ENCODE assay signal across 8 cellular contexts in the genomic region with DNA sequence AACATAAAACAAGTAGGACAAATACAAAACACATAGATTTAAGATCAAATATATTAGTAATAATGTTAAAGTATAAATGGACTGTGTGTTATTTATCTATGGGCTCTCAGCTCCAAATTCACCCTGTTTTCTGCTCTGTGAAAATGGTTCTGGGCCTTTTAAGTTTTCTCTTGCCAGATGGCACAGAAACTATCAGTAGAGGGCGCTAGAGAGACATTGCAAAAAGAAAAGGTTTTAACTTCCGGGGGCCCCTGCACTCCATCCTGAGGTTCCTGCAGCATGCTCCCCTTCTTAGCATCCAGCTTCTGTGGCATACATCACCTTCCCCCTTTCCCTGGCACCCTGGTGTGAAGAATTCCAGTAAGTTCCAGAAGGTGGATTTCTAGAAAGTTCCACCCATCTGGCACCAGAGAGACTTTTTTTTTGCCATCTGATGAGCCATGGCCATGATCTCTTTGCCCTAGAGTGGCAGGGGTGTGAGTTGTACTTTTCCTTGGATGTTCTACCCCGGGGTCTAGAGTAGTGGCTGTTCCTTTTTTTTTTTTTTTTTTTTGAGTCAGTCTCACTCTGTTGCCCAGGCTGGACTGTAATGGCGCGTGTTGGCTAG. TPM values are rescaled to one million over a fixed set of nuclear protein-coding genes. Genes with fewer than 3 reads are reported as not detected.
DNase-seq lines count a peak whose midpoint lies in the region; ATAC-seq, FAIRE-seq and TF ChIP-seq lines count a peak whose summit lies in the region.

No MANE protein-coding gene starts in this region.

- no peak overlapping the region for H3K4ac ChIP-seq in H9 (ENCODE audit: low read depth, low read length)

- H4K8ac ChIP-seq in H9 (replicated peaks; ENCODE audit: insufficient read length, low read depth, low read length): no peak overlapping the region

- no peak overlapping the region for H2BK12ac ChIP-seq in H9 (ENCODE audit: insufficient read length, low read depth, low read length)

- H2AK5ac ChIP-seq in H9 (ENCODE audit: insufficient read length, low read length): no peak overlapping the region

- no CpG with 5 or more reads among the region's 5 CpGs for WGBS in H9 (ENCODE audit: extremely low coverage, insufficient read length, low lambda C conversion rate)
- no CpG with 5 or more reads among the region's 5 CpGs for WGBS in iPS DF 6.9 (ENCODE audit: insufficient coverage, insufficient read length)

- H3K27ac Mint-ChIP-seq in Caco-2 (ENCODE audit: unreplicated experiment) (no peak overlapping the region), H9 (no peak overlapping the region)

- H2BK15ac ChIP-seq in H9 (ENCODE audit: low read depth, low read length): no peak overlapping the region

- H3K79me1 ChIP-seq in H9 (ENCODE audit: insufficient read depth, low read depth, low read length, poor library complexity, severe bottlenecking): no peaks in the 10 kb centered on the region

- intact Hi-C loops in Caco-2 (cut with micrococcal nuclease; ENCODE audit: unreplicated experiment): loop anchor here (1.0 kb wide), 2 partner anchors 36 to 76 kb away; no protein-coding TSS in a partner anchor

- no peak overlapping the region for H3K27ac ChIP-seq in H9 (ENCODE audit: insufficient read length, low read depth, low read length)
- H3K27ac ChIP-seq in iPS DF 6.9 (ENCODE audit: low read length): no peak overlapping the region

- H3K27me3 Mint-ChIP-seq in Caco-2 (ENCODE audit: insufficient read depth, unreplicated experiment) (no peaks in the 10 kb centered on the region), H9 (ENCODE audit: low read depth) (peaks cover under 1% of the 10 kb centered on the region; the same call in 1 of the 2 replicates)

- H4K20me1 ChIP-seq in H9 (ENCODE audit: control insufficient read depth, insufficient read depth, insufficient read length): no peaks in the 10 kb centered on the region

- no peak overlapping the region for H2BK120ac ChIP-seq in H9 (ENCODE audit: low read depth, low read length, poor library complexity, severe bottlenecking)

- H3K36me3 ChIP-seq in Caco-2 (ENCODE audit: control insufficient read depth, insufficient read depth, low read length) (no peaks in the 10 kb centered on the region), iPS DF 6.9 (ENCODE audit: control insufficient read depth, insufficient read depth, low read length) (no peaks in the 10 kb centered on the region)

- no peak overlapping the region for H2AFZ ChIP-seq in H9 (ENCODE audit: low read length)

- no peaks in the 10 kb centered on the region for H3K79me2 ChIP-seq in H9 (ENCODE audit: insufficient read depth, low read length)

- POLR2A ChIA-PET in Caco-2 (lab: Charles Lee): interaction anchor here (0.6 kb wide), 1 partner anchor 166 kb away, joined by 5 read pairs; no protein-coding TSS in a partner anchor

- no peak overlapping the region for H3K4me2 ChIP-seq in H9 (ENCODE audit: insufficient read depth, insufficient read length, low read length)

- H3K9ac ChIP-seq in H9 (ENCODE audit: extremely low read depth, insufficient read length, low read length): no peak overlapping the region

- H3K36me3 Mint-ChIP-seq in Caco-2 (ENCODE audit: insufficient read depth, unreplicated experiment) (no peaks in the 10 kb centered on the region), H9 (ENCODE audit: insufficient read depth in 1 of 3, low read depth in 3 of 3) (peaks cover 0 to 4% (median 0%) of the 10 kb centered on the region in 3 experiments; a peak in 2 of 7 replicates)

- H3K14ac ChIP-seq in H9 (ENCODE audit: insufficient read depth, low read length): no peak overlapping the region

- H3K27me3 ChIP-seq in Caco-2 (replicated peaks; ENCODE audit: control insufficient read depth, insufficient read depth, low read length): no peaks in the 10 kb centered on the region
- no peaks in the 10 kb centered on the region for H3K27me3 ChIP-seq in H9 (ENCODE audit: insufficient read depth, low read length)
- no peaks in the 10 kb centered on the region for H3K27me3 ChIP-seq in iPS DF 6.9 (ENCODE audit: control insufficient read depth, insufficient read depth, low read length)

- ATAC-seq in GM19452 (IDR thresholded peaks at IDR 0.05; ENCODE audit: unreplicated experiment): no peak

- H3T11ph ChIP-seq in H9 (ENCODE audit: low read length): no peak overlapping the region

- CTCF ChIA-PET in Caco-2 (lab: Charles Lee): interaction anchor here (0.7 to 1.5 kb wide), 3 partner anchors 43 to 76 kb away, joined by 3 to 7 read pairs (median 4); no protein-coding TSS in a partner anchor

- no peaks in the 10 kb centered on the region for H3K4me1 ChIP-seq in Caco-2
- no peaks in the 10 kb centered on the region for H3K4me1 ChIP-seq in H9 (ENCODE audit: insufficient read depth, low read length)
- H3K4me1 ChIP-seq in iPS DF 6.9 (ENCODE audit: control insufficient read depth, insufficient read depth, low read length): no peaks in the 10 kb centered on the region

- peak in 1 of 2 experiments; percentile 59 for DNase-seq in Caco-2
- DNase-seq in H9: no peak
- DNase-seq in SK-N-DZ (ENCODE audit: low spot score): peak; percentile 20
- DNase-seq in iPS DF 6.9 (ENCODE audit: low read depth, low spot score): peak; percentile 29
- no peak for DNase-seq in SKM-1 (lab: John Stamatoyannopoulos, UW; ENCODE audit: unreplicated experiment)
- DNase-seq in RCC 7860 (ENCODE audit: low spot score): no peak
- no peak for DNase-seq in amniotic stem cell (lab: John Stamatoyannopoulos, UW)

- no peak overlapping the region for H3K56ac ChIP-seq in H9 (ENCODE audit: insufficient read length, low read depth, low read length)

- H3K4me3 Mint-ChIP-seq in Caco-2 (ENCODE audit: unreplicated experiment): no peak overlapping the region
- no peak overlapping the region for H3K4me3 Mint-ChIP-seq in H9

- H3K9me3 Mint-ChIP-seq in Caco-2 (ENCODE audit: unreplicated experiment) (no peaks in the 10 kb centered on the region), H9 (peaks cover 3 to 10% of the 10 kb centered on the region in 2 experiments; a peak in 2 of 5 replicates)

- H4K91ac ChIP-seq in H9 (ENCODE audit: insufficient read length, low read depth, low read length): no peak overlapping the region

- no TSS peak for BruUV-seq in Caco-2 (replicated peaks; lab: Mats Ljungman, UMichigan)

- H3K23ac ChIP-seq in H9 (ENCODE audit: insufficient read length, low read depth, low read length): no peak overlapping the region

- H2BK5ac ChIP-seq in H9 (ENCODE audit: insufficient read length, low read length): no peak overlapping the region

- no peak for FAIRE-seq in RCC 7860 (lab: Jason Lieb, UNC)

- TF ChIP-seq CTCF in Caco-2 (IDR thresholded peaks at IDR 0.05; ENCODE audit: insufficient read depth in 1 of 2, low read depth in 1 of 2, low read length in 1 of 2, severe bottlenecking in 1 of 2, unreplicated experiment in 1 of 2) (peak; percentile 58 to 79), H9 (conservative IDR thresholded peaks at IDR 0.05) (peak; percentile 71)

- H3K4me1 Mint-ChIP-seq in Caco-2 (ENCODE audit: low read depth, unreplicated experiment) (peaks cover 7% of the 10 kb centered on the region), H9 (no peaks in the 10 kb centered on the region)

- H3K18ac ChIP-seq in H9 (ENCODE audit: insufficient read length, low read depth, low read length): no peak overlapping the region

- H4K5ac ChIP-seq in H9 (ENCODE audit: insufficient read length, low read depth, low read length): no peak overlapping the region

- no peak overlapping the region for H2BK20ac ChIP-seq in H9 (ENCODE audit: low read depth, low read length, poor library complexity, severe bottlenecking)

- H3K4me3 ChIP-seq in Caco-2 (ENCODE audit: low read depth, low read length): no peak overlapping the region
- H3K4me3 ChIP-seq in iPS DF 6.9 (ENCODE audit: low read length): no peak overlapping the region

- H3K9me3 ChIP-seq in Caco-2: no peaks in the 10 kb centered on the region
- no peaks in the 10 kb centered on the region for H3K9me3 ChIP-seq in H9 (ENCODE audit: control insufficient read depth, low read depth, low read length)
- no peaks in the 10 kb centered on the region for H3K9me3 ChIP-seq in iPS DF 6.9 (ENCODE audit: control insufficient read depth, insufficient read depth, low read length)

- no peaks in the 10 kb centered on the region for H3K23me2 ChIP-seq in H9 (ENCODE audit: insufficient read length, low read depth, low read length, poor library complexity, severe bottlenecking)

RNA-seq across cellular contexts. Expression of a gene that starts 29.3 kb away (rescaled TPM):
- total RNA-seq in Caco-2 (2022) (46.6 and 52.1 TPM in 2 replicates), H9 (2021) (59.6 and 71.5 TPM in 2 replicates)
- 53.5 and 60.0 TPM in 2 replicates for polyA plus RNA-seq in SK-N-DZ (2014; cell fraction: cytosol; rRNA removed)
- 34.4 and 38.8 TPM in 2 replicates for polyA plus RNA-seq in SK-N-DZ (2014; cell fraction: nucleus; rRNA removed)

RNA-seq across cellular contexts. Expression of a gene that starts 29.4 kb away (rescaled TPM):
- total RNA-seq in Caco-2 (2022): 83.7 and 87.6 TPM in 2 replicates
- 59.2 and 66.2 TPM in 2 replicates for total RNA-seq in H9 (2021)
- 103 and 113 TPM in 2 replicates for polyA plus RNA-seq in SK-N-DZ (2014; cell fraction: cytosol; rRNA removed)
- 106 and 134 TPM in 2 replicates for polyA plus RNA-seq in SK-N-DZ (2014; cell fraction: nucleus; rRNA removed)

RNA-seq across cellular contexts. Expression of a gene that starts 58.6 kb away (rescaled TPM):
- total RNA-seq in Caco-2 (2022) (29.2 and 33.2 TPM in 2 replicates), H9 (2021) (1.9 and 2.7 TPM in 2 replicates)
- polyA plus RNA-seq in SK-N-DZ (2014; cell fraction: cytosol; rRNA removed): 28.0 and 42.0 TPM in 2 replicates
- polyA plus RNA-seq in SK-N-DZ (2014; cell fraction: nucleus; rRNA removed): 32.6 and 42.8 TPM in 2 replicates

Comparison
In these comparisons a context has a peak if more than half of its experiments do, and no peak if none do; other contexts are left out.
1. DNase-seq: peak in SK-N-DZ (single experiment) and iPS DF 6.9 (single experiment); none in H9 (single experiment), SKM-1 (single experiment), RCC 7860 (single experiment) and amniotic stem cell (single experiment).